1 cellular context compared by ENCODE assay signal in the genomic region with DNA sequence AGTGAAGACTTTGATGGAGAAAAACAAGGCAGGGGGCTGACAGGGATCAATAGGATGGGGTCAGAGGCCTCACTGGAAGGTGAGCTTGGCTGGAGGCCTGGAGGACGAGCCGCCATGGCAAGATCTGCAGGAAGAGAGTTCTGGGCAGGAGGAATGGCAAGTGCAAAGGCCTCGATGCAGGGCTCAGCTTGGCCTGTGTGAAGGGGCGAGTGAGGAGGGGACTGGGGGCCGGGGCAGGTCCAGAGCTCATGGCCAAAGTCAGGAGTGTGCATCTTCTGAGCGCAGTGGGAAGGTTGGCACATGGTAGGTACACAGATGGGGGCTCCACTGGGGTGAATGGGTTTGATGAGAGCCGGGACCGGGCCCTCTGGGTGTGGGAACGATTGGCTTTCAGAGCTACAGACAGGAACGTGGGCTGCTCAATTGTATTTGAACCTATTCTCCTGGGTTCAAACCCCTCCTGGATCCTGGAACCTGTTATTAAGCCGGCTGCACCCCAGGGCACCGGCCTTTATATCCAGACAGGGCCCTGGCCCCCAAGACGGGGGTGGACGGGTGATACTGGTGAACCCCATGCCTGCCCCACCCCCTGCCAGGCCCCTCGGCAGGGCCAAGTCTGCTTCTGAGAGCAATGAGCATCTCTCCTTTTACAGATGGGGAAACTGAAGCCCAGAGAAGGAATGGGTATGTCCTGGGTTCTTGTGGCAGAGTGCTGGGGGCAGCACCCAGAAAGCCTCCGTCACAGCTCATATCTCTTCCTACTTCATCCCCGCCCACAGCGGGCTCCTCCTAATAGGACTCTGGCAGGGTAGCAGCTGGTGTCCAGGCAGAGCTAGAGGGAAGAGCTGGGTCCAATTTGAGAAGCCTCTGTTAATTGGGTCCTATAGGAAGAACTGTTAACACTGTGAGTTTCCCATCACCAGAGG.
TF ChIP-seq lines count a peak whose summit lies in the region.

No MANE protein-coding gene starts in this region.

TF ChIP-seq in H1, 55 proteins besides CTCF, POLR2A, EP300 and RAD21:
- TF ChIP-seq CREB1 (IDR thresholded peaks at IDR 0.05) (no peak), HDAC6 (IDR thresholded peaks at IDR 0.05; ENCODE audit: low read depth, low read length) (no peak), CBX8 (IDR thresholded peaks at IDR 0.05; ENCODE audit: borderline replicate concordance, low read depth, low read length) (no peak), RXRA (IDR thresholded peaks at IDR 0.05; ENCODE audit: insufficient read depth, low read depth, low read length) (no peak), SAP30 (IDR thresholded peaks at IDR 0.05; ENCODE audit: insufficient read depth, insufficient replicate concordance, low read length) (no peak), JUN (IDR thresholded peaks at IDR 0.05; ENCODE audit: low read depth, low read length) (no peak), CBX5 (IDR thresholded peaks at IDR 0.05; ENCODE audit: low read depth, low read length) (no peak), GTF2F1 (IDR thresholded peaks at IDR 0.05; ENCODE audit: borderline replicate concordance, low read depth, low read length) (no peak), CTBP2 (IDR thresholded peaks at IDR 0.05; ENCODE audit: borderline replicate concordance, insufficient read depth, insufficient read length, low read length) (no peak), RBBP5 (IDR thresholded peaks at IDR 0.05; ENCODE audit: borderline replicate concordance, low read depth, low read length) (no peak), YY1 (IDR thresholded peaks at IDR 0.05; ENCODE audit: low read depth, low read length) (no peak), EZH2 (IDR thresholded peaks at IDR 0.05; ENCODE audit: low read depth, low read length, severe bottlenecking) (no peak)
- TF ChIP-seq, protein P1, sequence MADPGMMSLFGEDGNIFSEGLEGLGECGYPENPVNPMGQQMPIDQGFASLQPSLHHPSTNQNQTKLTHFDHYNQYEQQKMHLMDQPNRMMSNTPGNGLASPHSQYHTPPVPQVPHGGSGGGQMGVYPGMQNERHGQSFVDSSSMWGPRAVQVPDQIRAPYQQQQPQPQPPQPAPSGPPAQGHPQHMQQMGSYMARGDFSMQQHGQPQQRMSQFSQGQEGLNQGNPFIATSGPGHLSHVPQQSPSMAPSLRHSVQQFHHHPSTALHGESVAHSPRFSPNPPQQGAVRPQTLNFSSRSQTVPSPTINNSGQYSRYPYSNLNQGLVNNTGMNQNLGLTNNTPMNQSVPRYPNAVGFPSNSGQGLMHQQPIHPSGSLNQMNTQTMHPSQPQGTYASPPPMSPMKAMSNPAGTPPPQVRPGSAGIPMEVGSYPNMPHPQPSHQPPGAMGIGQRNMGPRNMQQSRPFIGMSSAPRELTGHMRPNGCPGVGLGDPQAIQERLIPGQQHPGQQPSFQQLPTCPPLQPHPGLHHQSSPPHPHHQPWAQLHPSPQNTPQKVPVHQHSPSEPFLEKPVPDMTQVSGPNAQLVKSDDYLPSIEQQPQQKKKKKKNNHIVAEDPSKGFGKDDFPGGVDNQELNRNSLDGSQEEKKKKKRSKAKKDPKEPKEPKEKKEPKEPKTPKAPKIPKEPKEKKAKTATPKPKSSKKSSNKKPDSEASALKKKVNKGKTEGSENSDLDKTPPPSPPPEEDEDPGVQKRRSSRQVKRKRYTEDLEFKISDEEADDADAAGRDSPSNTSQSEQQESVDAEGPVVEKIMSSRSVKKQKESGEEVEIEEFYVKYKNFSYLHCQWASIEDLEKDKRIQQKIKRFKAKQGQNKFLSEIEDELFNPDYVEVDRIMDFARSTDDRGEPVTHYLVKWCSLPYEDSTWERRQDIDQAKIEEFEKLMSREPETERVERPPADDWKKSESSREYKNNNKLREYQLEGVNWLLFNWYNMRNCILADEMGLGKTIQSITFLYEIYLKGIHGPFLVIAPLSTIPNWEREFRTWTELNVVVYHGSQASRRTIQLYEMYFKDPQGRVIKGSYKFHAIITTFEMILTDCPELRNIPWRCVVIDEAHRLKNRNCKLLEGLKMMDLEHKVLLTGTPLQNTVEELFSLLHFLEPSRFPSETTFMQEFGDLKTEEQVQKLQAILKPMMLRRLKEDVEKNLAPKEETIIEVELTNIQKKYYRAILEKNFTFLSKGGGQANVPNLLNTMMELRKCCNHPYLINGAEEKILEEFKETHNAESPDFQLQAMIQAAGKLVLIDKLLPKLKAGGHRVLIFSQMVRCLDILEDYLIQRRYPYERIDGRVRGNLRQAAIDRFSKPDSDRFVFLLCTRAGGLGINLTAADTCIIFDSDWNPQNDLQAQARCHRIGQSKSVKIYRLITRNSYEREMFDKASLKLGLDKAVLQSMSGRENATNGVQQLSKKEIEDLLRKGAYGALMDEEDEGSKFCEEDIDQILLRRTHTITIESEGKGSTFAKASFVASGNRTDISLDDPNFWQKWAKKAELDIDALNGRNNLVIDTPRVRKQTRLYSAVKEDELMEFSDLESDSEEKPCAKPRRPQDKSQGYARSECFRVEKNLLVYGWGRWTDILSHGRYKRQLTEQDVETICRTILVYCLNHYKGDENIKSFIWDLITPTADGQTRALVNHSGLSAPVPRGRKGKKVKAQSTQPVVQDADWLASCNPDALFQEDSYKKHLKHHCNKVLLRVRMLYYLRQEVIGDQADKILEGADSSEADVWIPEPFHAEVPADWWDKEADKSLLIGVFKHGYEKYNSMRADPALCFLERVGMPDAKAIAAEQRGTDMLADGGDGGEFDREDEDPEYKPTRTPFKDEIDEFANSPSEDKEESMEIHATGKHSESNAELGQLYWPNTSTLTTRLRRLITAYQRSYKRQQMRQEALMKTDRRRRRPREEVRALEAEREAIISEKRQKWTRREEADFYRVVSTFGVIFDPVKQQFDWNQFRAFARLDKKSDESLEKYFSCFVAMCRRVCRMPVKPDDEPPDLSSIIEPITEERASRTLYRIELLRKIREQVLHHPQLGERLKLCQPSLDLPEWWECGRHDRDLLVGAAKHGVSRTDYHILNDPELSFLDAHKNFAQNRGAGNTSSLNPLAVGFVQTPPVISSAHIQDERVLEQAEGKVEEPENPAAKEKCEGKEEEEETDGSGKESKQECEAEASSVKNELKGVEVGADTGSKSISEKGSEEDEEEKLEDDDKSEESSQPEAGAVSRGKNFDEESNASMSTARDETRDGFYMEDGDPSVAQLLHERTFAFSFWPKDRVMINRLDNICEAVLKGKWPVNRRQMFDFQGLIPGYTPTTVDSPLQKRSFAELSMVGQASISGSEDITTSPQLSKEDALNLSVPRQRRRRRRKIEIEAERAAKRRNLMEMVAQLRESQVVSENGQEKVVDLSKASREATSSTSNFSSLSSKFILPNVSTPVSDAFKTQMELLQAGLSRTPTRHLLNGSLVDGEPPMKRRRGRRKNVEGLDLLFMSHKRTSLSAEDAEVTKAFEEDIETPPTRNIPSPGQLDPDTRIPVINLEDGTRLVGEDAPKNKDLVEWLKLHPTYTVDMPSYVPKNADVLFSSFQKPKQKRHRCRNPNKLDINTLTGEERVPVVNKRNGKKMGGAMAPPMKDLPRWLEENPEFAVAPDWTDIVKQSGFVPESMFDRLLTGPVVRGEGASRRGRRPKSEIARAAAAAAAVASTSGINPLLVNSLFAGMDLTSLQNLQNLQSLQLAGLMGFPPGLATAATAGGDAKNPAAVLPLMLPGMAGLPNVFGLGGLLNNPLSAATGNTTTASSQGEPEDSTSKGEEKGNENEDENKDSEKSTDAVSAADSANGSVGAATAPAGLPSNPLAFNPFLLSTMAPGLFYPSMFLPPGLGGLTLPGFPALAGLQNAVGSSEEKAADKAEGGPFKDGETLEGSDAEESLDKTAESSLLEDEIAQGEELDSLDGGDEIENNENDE (IDR thresholded peaks at IDR 0.05; ENCODE audit: insufficient replicate concordance, low read length): no peak
